1 cellular context compared by ENCODE assay signal in the genomic region with DNA sequence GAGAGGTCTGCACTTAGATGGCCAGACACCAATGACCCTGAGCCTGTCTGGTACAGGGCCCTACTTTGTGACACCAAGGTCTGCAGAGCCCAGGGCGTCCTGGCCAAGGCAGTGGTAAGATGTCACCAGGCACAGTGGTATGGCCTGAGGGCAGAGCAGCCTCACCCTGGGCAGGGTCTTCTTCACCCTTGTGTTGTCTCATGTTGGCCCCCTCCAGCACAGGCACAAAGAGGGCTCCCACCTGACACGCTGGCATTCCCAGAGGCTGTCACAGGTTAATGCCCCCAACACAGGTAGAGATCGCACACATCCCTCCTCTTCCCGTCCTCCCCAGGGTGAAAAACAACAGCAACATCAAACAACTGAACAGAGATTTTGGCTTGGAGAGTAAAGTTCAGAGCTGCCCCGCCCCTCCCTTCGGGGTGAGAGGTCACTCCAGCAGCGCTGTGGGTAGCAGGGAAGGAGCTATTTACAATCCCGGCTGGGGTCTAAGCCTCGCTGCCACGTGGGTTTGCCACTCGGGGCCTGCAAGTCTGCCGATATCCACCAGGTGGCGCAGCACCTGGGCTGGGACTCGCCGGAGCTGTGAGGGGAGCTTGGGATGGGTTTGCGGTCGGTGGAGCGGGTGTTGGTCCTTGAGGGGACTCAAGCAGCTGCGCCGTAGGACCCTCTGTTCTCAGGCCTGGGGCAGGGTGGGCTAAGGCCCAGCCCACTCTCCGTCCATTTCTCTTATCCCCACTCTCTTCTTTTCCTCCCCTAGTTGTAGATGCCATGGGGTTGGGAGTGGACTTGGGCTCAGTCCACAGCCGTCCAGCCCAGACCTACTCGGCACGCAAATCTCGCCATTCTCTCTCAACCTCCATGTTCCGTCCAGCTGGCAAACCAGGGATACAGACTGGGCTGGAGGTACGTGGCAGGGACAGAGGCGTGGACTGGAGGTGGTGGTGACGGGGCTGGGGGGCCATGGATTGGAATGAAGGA.
TF ChIP-seq lines count a peak whose summit lies in the region.

No MANE protein-coding gene starts in this region.

TF ChIP-seq in HepG2, 621 proteins besides CTCF, POLR2A, EP300 and RAD21 (continued from another document and continues in another):
- TF ChIP-seq, protein P1, sequence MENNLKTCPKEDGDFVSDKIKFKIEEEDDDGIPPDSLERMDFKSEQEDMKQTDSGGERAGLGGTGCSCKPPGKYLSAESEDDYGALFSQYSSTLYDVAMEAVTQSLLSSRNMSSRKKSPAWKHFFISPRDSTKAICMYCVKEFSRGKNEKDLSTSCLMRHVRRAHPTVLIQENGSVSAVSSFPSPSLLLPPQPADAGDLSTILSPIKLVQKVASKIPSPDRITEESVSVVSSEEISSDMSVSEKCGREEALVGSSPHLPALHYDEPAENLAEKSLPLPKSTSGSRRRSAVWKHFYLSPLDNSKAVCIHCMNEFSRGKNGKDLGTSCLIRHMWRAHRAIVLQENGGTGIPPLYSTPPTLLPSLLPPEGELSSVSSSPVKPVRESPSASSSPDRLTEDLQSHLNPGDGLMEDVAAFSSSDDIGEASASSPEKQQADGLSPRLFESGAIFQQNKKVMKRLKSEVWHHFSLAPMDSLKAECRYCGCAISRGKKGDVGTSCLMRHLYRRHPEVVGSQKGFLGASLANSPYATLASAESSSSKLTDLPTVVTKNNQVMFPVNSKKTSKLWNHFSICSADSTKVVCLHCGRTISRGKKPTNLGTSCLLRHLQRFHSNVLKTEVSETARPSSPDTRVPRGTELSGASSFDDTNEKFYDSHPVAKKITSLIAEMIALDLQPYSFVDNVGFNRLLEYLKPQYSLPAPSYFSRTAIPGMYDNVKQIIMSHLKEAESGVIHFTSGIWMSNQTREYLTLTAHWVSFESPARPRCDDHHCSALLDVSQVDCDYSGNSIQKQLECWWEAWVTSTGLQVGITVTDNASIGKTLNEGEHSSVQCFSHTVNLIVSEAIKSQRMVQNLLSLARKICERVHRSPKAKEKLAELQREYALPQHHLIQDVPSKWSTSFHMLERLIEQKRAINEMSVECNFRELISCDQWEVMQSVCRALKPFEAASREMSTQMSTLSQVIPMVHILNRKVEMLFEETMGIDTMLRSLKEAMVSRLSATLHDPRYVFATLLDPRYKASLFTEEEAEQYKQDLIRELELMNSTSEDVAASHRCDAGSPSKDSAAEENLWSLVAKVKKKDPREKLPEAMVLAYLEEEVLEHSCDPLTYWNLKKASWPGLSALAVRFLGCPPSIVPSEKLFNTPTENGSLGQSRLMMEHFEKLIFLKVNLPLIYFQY (CRISPR knock-in tag; IDR thresholded peaks at IDR 0.05; ENCODE audit: borderline replicate concordance): peak; percentile 40; the same call in 1 of the 2 replicates
- TF ChIP-seq BCL6 (CRISPR knock-in tag; IDR thresholded peaks at IDR 0.05) (peak; percentile 62), ZNF124 (CRISPR knock-in tag; IDR thresholded peaks at IDR 0.05) (peak; percentile 53; the same call in 1 of the 2 replicates), GATAD1 (CRISPR knock-in tag; IDR thresholded peaks at IDR 0.05) (0 out of 2 replicates have a peak, but pooled peaks have one; percentile 58), ZNF331 (CRISPR knock-in tag; IDR thresholded peaks at IDR 0.05) (peak; percentile 73; the same call in 1 of the 2 replicates), MAFK (conservative IDR thresholded peaks at IDR 0.05 in 1 of 2, IDR thresholded peaks at IDR 0.05 in 1 of 2; ENCODE audit: low read length in 2 of 2) (no peak), DMAP1 (CRISPR knock-in tag; IDR thresholded peaks at IDR 0.05) (peak; percentile 81), FOXJ3 (CRISPR knock-in tag; IDR thresholded peaks at IDR 0.05; ENCODE audit: borderline replicate concordance) (0 out of 2 replicates have a peak, but pooled peaks have one; percentile 72), ZNF614 (CRISPR knock-in tag; IDR thresholded peaks at IDR 0.05; ENCODE audit: borderline replicate concordance) (peak; percentile 51; the same call in 1 of the 2 replicates), SMYD3 (CRISPR knock-in tag; IDR thresholded peaks at IDR 0.05) (0 out of 2 replicates have a peak, but pooled peaks have one; percentile 28), HOXA3 (CRISPR knock-in tag; IDR thresholded peaks at IDR 0.05) (peak; percentile 79), HIVEP1 (CRISPR knock-in tag; IDR thresholded peaks at IDR 0.05) (peak; percentile 49; the same call in 1 of the 2 replicates), NR2F6 (IDR thresholded peaks at IDR 0.05) (peak; percentile 88), NR2F6 (CRISPR knock-in tag; IDR thresholded peaks at IDR 0.05) (peak; percentile 93), ZMYM3 (CRISPR knock-in tag; IDR thresholded peaks at IDR 0.05) (peak; percentile 73; the same call in 1 of the 2 replicates), ZNF841 (CRISPR knock-in tag; IDR thresholded peaks at IDR 0.05; ENCODE audit: borderline replicate concordance) (no peak), ZNF605 (CRISPR knock-in tag; IDR thresholded peaks at IDR 0.05) (peak; percentile 95), ZFAT (CRISPR knock-in tag; conservative IDR thresholded peaks at IDR 0.05) (no peak), ELF1 (CRISPR knock-in tag; IDR thresholded peaks at IDR 0.05) (peak; percentile 55), SPEN (CRISPR knock-in tag; IDR thresholded peaks at IDR 0.05; ENCODE audit: low read depth) (peak; percentile 74), ZNF776 (CRISPR knock-in tag; IDR thresholded peaks at IDR 0.05) (no peak), ZNF296 (CRISPR knock-in tag; conservative IDR thresholded peaks at IDR 0.05) (no peak), FOXC1 (CRISPR knock-in tag; IDR thresholded peaks at IDR 0.05; ENCODE audit: borderline replicate concordance) (peak; percentile 52; the same call in 1 of the 2 replicates), RORA (CRISPR knock-in tag; IDR thresholded peaks at IDR 0.05) (no peak), POLR2AphosphoS5 (IDR thresholded peaks at IDR 0.05; ENCODE audit: low read depth, low read length) (no peak), TAF15 (IDR thresholded peaks at IDR 0.05; ENCODE audit: low read depth, low read length, poor library complexity, severe bottlenecking) (no peak), MXI1 (IDR thresholded peaks at IDR 0.05; ENCODE audit: borderline replicate concordance, low read depth, low read length) (peak; percentile 98; the same call in 2 of the 3 replicates), HDAC2 (CRISPR knock-in tag; IDR thresholded peaks at IDR 0.05) (peak; percentile 79), ZSCAN20 (CRISPR knock-in tag; IDR thresholded peaks at IDR 0.05; ENCODE audit: borderline replicate concordance) (no peak), SP4 (CRISPR knock-in tag; IDR thresholded peaks at IDR 0.05) (peak; percentile 82), ELF3 (CRISPR knock-in tag; IDR thresholded peaks at IDR 0.05) (peak; percentile 73; the same call in 1 of the 2 replicates), ZSCAN29 (CRISPR knock-in tag; conservative IDR thresholded peaks at IDR 0.05) (no peak)
- TF ChIP-seq, protein P2, sequence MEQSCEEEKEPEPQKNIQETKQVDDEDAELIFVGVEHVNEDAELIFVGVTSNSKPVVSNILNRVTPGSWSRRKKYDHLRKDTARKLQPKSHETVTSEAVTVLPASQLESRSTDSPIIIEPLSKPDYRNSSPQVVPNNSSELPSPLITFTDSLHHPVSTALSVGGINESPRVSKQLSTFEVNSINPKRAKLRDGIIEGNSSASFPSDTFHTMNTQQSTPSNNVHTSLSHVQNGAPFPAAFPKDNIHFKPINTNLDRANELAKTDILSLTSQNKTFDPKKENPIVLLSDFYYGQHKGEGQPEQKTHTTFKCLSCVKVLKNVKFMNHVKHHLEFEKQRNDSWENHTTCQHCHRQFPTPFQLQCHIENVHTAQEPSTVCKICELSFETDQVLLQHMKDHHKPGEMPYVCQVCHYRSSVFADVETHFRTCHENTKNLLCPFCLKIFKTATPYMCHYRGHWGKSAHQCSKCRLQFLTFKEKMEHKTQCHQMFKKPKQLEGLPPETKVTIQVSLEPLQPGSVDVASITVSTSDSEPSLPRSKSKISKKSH (CRISPR knock-in tag; IDR thresholded peaks at IDR 0.05; ENCODE audit: borderline replicate concordance): peak; percentile 44; the same call in 1 of the 2 replicates
- TF ChIP-seq, protein P3, sequence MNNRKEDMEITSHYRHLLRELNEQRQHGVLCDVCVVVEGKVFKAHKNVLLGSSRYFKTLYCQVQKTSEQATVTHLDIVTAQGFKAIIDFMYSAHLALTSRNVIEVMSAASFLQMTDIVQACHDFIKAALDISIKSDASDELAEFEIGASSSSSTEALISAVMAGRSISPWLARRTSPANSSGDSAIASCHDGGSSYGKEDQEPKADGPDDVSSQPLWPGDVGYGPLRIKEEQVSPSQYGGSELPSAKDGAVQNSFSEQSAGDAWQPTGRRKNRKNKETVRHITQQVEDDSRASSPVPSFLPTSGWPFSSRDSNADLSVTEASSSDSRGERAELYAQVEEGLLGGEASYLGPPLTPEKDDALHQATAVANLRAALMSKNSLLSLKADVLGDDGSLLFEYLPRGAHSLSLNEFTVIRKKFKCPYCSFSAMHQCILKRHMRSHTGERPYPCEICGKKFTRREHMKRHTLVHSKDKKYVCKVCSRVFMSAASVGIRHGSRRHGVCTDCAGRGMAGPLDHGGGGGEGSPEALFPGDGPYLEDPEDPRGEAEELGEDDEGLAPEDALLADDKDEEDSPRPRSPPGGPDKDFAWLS (CRISPR knock-in tag; IDR thresholded peaks at IDR 0.05; ENCODE audit: borderline replicate concordance): no peak
- TF ChIP-seq, protein P4, sequence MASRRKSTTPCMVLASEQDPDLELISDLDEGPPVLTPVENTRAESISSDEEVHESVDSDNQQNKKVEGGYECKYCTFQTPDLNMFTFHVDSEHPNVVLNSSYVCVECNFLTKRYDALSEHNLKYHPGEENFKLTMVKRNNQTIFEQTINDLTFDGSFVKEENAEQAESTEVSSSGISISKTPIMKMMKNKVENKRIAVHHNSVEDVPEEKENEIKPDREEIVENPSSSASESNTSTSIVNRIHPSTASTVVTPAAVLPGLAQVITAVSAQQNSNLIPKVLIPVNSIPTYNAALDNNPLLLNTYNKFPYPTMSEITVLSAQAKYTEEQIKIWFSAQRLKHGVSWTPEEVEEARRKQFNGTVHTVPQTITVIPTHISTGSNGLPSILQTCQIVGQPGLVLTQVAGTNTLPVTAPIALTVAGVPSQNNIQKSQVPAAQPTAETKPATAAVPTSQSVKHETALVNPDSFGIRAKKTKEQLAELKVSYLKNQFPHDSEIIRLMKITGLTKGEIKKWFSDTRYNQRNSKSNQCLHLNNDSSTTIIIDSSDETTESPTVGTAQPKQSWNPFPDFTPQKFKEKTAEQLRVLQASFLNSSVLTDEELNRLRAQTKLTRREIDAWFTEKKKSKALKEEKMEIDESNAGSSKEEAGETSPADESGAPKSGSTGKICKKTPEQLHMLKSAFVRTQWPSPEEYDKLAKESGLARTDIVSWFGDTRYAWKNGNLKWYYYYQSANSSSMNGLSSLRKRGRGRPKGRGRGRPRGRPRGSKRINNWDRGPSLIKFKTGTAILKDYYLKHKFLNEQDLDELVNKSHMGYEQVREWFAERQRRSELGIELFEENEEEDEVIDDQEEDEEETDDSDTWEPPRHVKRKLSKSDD (CRISPR knock-in tag; IDR thresholded peaks at IDR 0.05; ENCODE audit: low read depth): no peak; the same call in 1 of the 2 replicates
- TF ChIP-seq, protein P5, sequence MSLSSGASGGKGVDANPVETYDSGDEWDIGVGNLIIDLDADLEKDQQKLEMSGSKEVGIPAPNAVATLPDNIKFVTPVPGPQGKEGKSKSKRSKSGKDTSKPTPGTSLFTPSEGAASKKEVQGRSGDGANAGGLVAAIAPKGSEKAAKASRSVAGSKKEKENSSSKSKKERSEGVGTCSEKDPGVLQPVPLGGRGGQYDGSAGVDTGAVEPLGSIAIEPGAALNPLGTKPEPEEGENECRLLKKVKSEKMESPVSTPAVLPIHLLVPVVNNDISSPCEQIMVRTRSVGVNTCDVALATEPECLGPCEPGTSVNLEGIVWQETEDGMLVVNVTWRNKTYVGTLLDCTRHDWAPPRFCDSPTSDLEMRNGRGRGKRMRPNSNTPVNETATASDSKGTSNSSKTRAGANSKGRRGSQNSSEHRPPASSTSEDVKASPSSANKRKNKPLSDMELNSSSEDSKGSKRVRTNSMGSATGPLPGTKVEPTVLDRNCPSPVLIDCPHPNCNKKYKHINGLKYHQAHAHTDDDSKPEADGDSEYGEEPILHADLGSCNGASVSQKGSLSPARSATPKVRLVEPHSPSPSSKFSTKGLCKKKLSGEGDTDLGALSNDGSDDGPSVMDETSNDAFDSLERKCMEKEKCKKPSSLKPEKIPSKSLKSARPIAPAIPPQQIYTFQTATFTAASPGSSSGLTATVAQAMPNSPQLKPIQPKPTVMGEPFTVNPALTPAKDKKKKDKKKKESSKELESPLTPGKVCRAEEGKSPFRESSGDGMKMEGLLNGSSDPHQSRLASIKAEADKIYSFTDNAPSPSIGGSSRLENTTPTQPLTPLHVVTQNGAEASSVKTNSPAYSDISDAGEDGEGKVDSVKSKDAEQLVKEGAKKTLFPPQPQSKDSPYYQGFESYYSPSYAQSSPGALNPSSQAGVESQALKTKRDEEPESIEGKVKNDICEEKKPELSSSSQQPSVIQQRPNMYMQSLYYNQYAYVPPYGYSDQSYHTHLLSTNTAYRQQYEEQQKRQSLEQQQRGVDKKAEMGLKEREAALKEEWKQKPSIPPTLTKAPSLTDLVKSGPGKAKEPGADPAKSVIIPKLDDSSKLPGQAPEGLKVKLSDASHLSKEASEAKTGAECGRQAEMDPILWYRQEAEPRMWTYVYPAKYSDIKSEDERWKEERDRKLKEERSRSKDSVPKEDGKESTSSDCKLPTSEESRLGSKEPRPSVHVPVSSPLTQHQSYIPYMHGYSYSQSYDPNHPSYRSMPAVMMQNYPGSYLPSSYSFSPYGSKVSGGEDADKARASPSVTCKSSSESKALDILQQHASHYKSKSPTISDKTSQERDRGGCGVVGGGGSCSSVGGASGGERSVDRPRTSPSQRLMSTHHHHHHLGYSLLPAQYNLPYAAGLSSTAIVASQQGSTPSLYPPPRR (CRISPR knock-in tag; IDR thresholded peaks at IDR 0.05; ENCODE audit: borderline replicate concordance): no peak; the same call in 1 of the 2 replicates
- TF ChIP-seq, protein P6, sequence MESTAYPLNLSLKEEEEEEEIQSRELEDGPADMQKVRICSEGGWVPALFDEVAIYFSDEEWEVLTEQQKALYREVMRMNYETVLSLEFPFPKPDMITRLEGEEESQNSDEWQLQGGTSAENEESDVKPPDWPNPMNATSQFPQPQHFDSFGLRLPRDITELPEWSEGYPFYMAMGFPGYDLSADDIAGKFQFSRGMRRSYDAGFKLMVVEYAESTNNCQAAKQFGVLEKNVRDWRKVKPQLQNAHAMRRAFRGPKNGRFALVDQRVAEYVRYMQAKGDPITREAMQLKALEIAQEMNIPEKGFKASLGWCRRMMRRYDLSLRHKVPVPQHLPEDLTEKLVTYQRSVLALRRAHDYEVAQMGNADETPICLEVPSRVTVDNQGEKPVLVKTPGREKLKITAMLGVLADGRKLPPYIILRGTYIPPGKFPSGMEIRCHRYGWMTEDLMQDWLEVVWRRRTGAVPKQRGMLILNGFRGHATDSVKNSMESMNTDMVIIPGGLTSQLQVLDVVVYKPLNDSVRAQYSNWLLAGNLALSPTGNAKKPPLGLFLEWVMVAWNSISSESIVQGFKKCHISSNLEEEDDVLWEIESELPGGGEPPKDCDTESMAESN (CRISPR knock-in tag; conservative IDR thresholded peaks at IDR 0.05): peak; percentile 87
- TF ChIP-seq, protein P7, sequence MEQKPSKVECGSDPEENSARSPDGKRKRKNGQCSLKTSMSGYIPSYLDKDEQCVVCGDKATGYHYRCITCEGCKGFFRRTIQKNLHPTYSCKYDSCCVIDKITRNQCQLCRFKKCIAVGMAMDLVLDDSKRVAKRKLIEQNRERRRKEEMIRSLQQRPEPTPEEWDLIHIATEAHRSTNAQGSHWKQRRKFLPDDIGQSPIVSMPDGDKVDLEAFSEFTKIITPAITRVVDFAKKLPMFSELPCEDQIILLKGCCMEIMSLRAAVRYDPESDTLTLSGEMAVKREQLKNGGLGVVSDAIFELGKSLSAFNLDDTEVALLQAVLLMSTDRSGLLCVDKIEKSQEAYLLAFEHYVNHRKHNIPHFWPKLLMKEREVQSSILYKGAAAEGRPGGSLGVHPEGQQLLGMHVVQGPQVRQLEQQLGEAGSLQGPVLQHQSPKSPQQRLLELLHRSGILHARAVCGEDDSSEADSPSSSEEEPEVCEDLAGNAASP (CRISPR knock-in tag; IDR thresholded peaks at IDR 0.05; ENCODE audit: borderline replicate concordance): peak; percentile 77
